Comparison of ENCODE assay signal across 20 cellular contexts in the genomic region with DNA sequence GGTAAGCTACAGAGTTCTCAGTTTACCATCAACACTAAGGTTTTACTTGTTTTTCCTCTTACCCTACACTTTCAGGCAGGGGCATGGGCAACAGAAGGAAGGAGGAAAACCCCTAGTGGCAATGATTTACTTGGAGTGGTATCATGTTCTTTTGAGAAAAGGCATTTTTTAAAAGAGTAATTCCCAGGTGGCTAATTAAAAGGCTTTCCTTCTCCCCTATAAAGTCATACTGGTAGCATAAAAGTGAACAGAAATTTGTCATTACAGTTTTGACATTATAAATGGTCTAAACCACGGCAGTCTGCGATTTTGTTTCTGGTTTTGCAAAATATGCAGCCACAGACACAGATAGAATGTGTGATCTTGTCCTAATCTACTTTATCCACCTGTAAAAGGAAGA. TPM values are rescaled to one million over a fixed set of nuclear protein-coding genes. Genes with fewer than 3 reads are reported as not detected.
"Had no signal": no experiment of that assay in that cellular context is flagged by ENCODE, and none has a peak within 500 bp of the region (broad histone marks: within the 10 kb centered on the region; RNA-seq: fewer than 3 reads in every experiment).

No MANE protein-coding gene starts in this region.

- H3K4me3 ChIP-seq: esophagus squamous epithelium, hepatocyte, mucosa of descending colon, ovary, thoracic aorta, upper lobe of right lung had no signal

- FAIRE-seq: endothelial cell of umbilical vein, keratinocyte had no signal

- H3K27ac ChIP-seq: esophagus squamous epithelium, hepatocyte, ovary, thoracic aorta, upper lobe of right lung had no signal

- H3K36me3 ChIP-seq: ovary had no signal

- H2AFZ ChIP-seq: hepatocyte had no signal

- DNase-seq: activated CD4-positive, alpha-beta T cell treated with anti-CD3 and anti-CD28 coated beads, Interleukin-2, amount 50 U/mL, for 48 hours; activated CD4-positive, CD25-positive, alpha-beta regulatory T cell treated with anti-CD3 and anti-CD28 coated beads, Interleukin-2, amount 50 U/mL, for 72 hours; activated effector memory CD4-positive, alpha-beta T cell treated with anti-CD3 and anti-CD28 coated beads, Interleukin-2, amount 50 U/mL, for 16 hours; activated T-cell treated with anti-CD3 and anti-CD28 coated beads, Interleukin-2, amount 50 U/mL, for 24 hours; cortex of kidney; effector CD4-positive, alpha-beta T cell; esophagus squamous epithelium; mucosa of descending colon; naive thymus-derived CD4-positive, alpha-beta T cell; ovary; stimulated activated CD4-positive, alpha-beta T cell treated with anti-CD3 and anti-CD28 coated beads, Interleukin-2, amount 100 ng/mL, for 24 hours; T1000; upper lobe of right lung had no signal

- H3K9me3 ChIP-seq: esophagus squamous epithelium, mucosa of descending colon, ovary, thoracic aorta, upper lobe of right lung had no signal

- H3K27me3 ChIP-seq: esophagus squamous epithelium, hepatocyte, ovary, upper lobe of right lung had no signal

- H3K79me2 ChIP-seq: hepatocyte had no signal

- H3K4me1 ChIP-seq: upper lobe of right lung had no signal

- ATAC-seq: left lobe of liver; mucosa of descending colon; naive thymus-derived CD4-positive, alpha-beta T cell; upper lobe of right lung had no signal

- H3K4me2 ChIP-seq: hepatocyte had no signal

RNA-seq across cellular contexts. Expression of gene OR2K2, which starts 30.9 kb away (rescaled TPM):
- total RNA-seq: endothelial cell of umbilical vein; esophagus squamous epithelium; fibroblast of villous mesenchyme; glomerular endothelial cell; hepatocyte; left lobe of liver; mucosa of descending colon; naive thymus-derived CD4-positive, alpha-beta T cell; ovary; thoracic aorta; upper lobe of right lung had no signal
- polyA plus RNA-seq: endothelial cell of umbilical vein; hepatocyte; keratinocyte; naive thymus-derived CD4-positive, alpha-beta T cell; ovary had no signal
